In the genomic region with DNA sequence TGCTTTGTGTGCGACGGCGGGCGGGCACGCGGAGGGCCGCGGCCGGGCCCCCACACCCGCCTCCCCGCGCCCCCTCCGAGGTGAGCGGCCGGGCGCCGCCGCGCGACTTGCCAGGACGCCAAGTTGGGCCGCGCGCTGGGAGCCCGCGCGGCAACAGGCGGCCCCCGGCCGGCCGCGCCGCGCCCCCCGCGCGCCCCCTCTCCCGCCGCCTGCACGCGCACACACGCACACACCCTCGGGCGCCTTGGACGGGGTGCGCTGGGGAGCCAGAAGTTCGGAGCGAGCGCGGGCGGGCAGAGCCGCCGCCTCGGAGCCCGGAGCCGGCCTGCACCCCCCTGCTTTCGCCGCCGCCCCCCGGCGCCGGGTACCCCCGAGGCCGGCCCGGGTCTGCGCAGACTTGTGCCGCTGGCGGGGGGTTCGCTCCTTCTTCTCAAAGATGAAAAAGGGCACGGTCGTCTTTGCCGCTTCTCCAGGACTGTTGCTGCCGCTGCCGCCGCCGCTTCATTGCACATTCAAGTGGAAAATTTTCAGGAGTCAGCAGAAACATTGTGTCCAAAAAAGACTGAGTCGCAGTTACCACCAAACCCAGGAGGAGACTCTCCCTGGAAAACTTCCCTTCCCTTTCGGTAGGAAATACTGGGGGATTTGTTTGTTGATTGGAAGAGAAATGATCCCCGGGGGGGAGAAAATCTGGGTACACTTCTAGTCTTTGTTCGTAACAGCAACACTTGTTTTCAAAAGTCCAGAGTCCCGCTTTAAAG, we compare ENCODE assay signal across 8 cellular contexts. TPM values are rescaled to one million over a fixed set of nuclear protein-coding genes. Genes with fewer than 3 reads are reported as not detected.
DNase-seq lines count a peak whose midpoint lies in the region; ATAC-seq and TF ChIP-seq lines count a peak whose summit lies in the region.

No MANE protein-coding gene starts in this region.

- peaks cover 68% of the 10 kb centered on the region for H3K27me3 Mint-ChIP-seq in activated CD8-positive, alpha-beta memory T cell treated with anti-CD3 and anti-CD28 coated beads, Interleukin-2, amount 10 ng/mL, durations not matched to agents 7 days and 5 days
- H3K27me3 Mint-ChIP-seq in stimulated activated naive CD8-positive, alpha-beta T cell treated with anti-CD3 and anti-CD28 coated beads, Interleukin-15, amount 100 ng/mL, for 72 hours, result peaks cover 80% of the 10 kb centered on the region

- peak overlapping the region; percentile 50 for H3K4me3 Mint-ChIP-seq in activated CD8-positive, alpha-beta memory T cell treated with anti-CD3 and anti-CD28 coated beads, Interleukin-2, amount 10 ng/mL, durations not matched to agents 7 days and 5 days
- peak overlapping the region; percentile 46 to 66 for H3K4me3 Mint-ChIP-seq in stimulated activated naive CD8-positive, alpha-beta T cell treated with anti-CD3 and anti-CD28 coated beads, Interleukin-15, amount 100 ng/mL, for 72 hours

- no peak overlapping the region for H3K27ac Mint-ChIP-seq in activated CD8-positive, alpha-beta memory T cell treated with anti-CD3 and anti-CD28 coated beads, Interleukin-2, amount 10 ng/mL, durations not matched to agents 7 days and 5 days
- H3K27ac Mint-ChIP-seq in stimulated activated naive CD8-positive, alpha-beta T cell treated with anti-CD3 and anti-CD28 coated beads, Interleukin-15, amount 100 ng/mL, for 72 hours, result no peak overlapping the region

- no peaks in the 10 kb centered on the region for H3K36me3 Mint-ChIP-seq in activated CD8-positive, alpha-beta memory T cell treated with anti-CD3 and anti-CD28 coated beads, Interleukin-2, amount 10 ng/mL, durations not matched to agents 7 days and 5 days

- DNase-seq in activated CD8-positive, alpha-beta memory T cell treated with anti-CD3 and anti-CD28 coated beads, Interleukin-2, amount 10 ng/mL, durations not matched to agents 7 days and 5 days, result no peak
- no peak for DNase-seq in activated CD8-positive, alpha-beta memory T cell treated with anti-CD3 and anti-CD28 coated beads, Interleukin-2, amount 50 U/mL, for 4 hours
- peak; percentile 24 for DNase-seq in NCI-H748 treated with DMSO at 0.1 percent for 48 hours (lab: John Stamatoyannopoulos, UW)
- DNase-seq in choroid plexus epithelial cell (ENCODE audit: low read depth), result no peak
- DNase-seq in left lobe of liver (ENCODE audit: low spot score), result no peak
- no peak for DNase-seq in stimulated activated naive CD8-positive, alpha-beta T cell treated with anti-CD3 and anti-CD28 coated beads, Interleukin-15, amount 100 ng/mL, for 72 hours
- no peak for DNase-seq in H4 (ENCODE audit: low spot score)

- TF ChIP-seq CTCF in choroid plexus epithelial cell (conservative IDR thresholded peaks at IDR 0.05; ENCODE audit: low read depth, low read length), result no peak

- ATAC-seq in activated CD8-positive, alpha-beta memory T cell treated with anti-CD3 and anti-CD28 coated beads, Interleukin-2, amount 10 ng/mL, durations not matched to agents 7 days and 5 days, result no peak
- ATAC-seq in left lobe of liver (peak; percentile 9), GM18519 (IDR thresholded peaks at IDR 0.05; ENCODE audit: low FRiP score, unreplicated experiment) (no peak)
- ATAC-seq in stimulated activated naive CD8-positive, alpha-beta T cell treated with anti-CD3 and anti-CD28 coated beads, Interleukin-15, amount 100 ng/mL, for 72 hours, result peak; percentile 34

- CTCF ChIA-PET in activated CD8-positive, alpha-beta memory T cell treated with anti-CD3 and anti-CD28 coated beads, Interleukin-2, amount 10 ng/mL, durations not matched to agents 7 days and 5 days (lab: Charles Lee), result no interaction called here

- H3K4me3 ChIP-seq in choroid plexus epithelial cell (ENCODE audit: low read depth, low read length), result peak overlapping the region; percentile 70

- H3K9me3 Mint-ChIP-seq in activated CD8-positive, alpha-beta memory T cell treated with anti-CD3 and anti-CD28 coated beads, Interleukin-2, amount 10 ng/mL, durations not matched to agents 7 days and 5 days (ENCODE audit: low read depth), result no peaks in the 10 kb centered on the region
- H3K9me3 Mint-ChIP-seq in stimulated activated naive CD8-positive, alpha-beta T cell treated with anti-CD3 and anti-CD28 coated beads, Interleukin-15, amount 100 ng/mL, for 72 hours, result no peaks in the 10 kb centered on the region

- H3K4me1 Mint-ChIP-seq in activated CD8-positive, alpha-beta memory T cell treated with anti-CD3 and anti-CD28 coated beads, Interleukin-2, amount 10 ng/mL, durations not matched to agents 7 days and 5 days, result peaks cover 5% of the 10 kb centered on the region
- H3K4me1 Mint-ChIP-seq in stimulated activated naive CD8-positive, alpha-beta T cell treated with anti-CD3 and anti-CD28 coated beads, Interleukin-15, amount 100 ng/mL, for 72 hours, result peaks cover under 1% of the 10 kb centered on the region

RNA-seq across cellular contexts. Expression of gene TEAD1, which starts 0.9 kb away (rescaled TPM):
- under 1 TPM; 0.18 to 0.26 TPM for total RNA-seq in activated CD8-positive, alpha-beta memory T cell treated with anti-CD3 and anti-CD28 coated beads, Interleukin-2, amount 10 ng/mL, durations not matched to agents 7 days and 5 days
- total RNA-seq in left lobe of liver, result 29.6 TPM
- total RNA-seq in H4 (2014; rRNA removed; shearing (Covaris generic)), result 33.8 and 42.3 TPM in 2 replicates

Comparison
In these comparisons a context has a peak if more than half of its experiments do, and no peak if none do; other contexts are left out.
1. ATAC-seq: peak in left lobe of liver (single experiment) and stimulated activated naive CD8-positive, alpha-beta T cell treated with anti-CD3 and anti-CD28 coated beads, Interleukin-15, amount 100 ng/mL, for 72 hours (single experiment); none in activated CD8-positive, alpha-beta memory T cell treated with anti-CD3 and anti-CD28 coated beads, Interleukin-2, amount 10 ng/mL, durations not matched to agents 7 days and 5 days (single experiment) and GM18519 (single experiment).
2. RNA of gene TEAD1, which starts 0.9 kb away (total RNA-seq): 33.8 to 42.3 TPM in H4 and 29.6 TPM in left lobe of liver (single experiment); 0.18 to 0.26 TPM in activated CD8-positive, alpha-beta memory T cell treated with anti-CD3 and anti-CD28 coated beads, Interleukin-2, amount 10 ng/mL, durations not matched to agents 7 days and 5 days; every median in the first group is over 10 times any median in the second.